Comparison of ENCODE assay signal across 17 cellular contexts in genomic region chr9:124219290-124219605, GRCh38. TPM values are rescaled to one million over a fixed set of nuclear protein-coding genes. Genes with fewer than 3 reads are reported as not detected.
A peak's percentile ranks its signal among the peaks of the same experiment; 100 is the strongest.
DNase-seq lines count a peak whose midpoint lies in the region; ATAC-seq, FAIRE-seq and TF ChIP-seq lines count a peak whose summit lies in the region.
"Had no signal": no experiment of that assay in that cellular context is flagged by ENCODE, and none has a peak within 500 bp of the region (broad histone marks: within the 10 kb centered on the region; RNA-seq: fewer than 3 reads in every experiment).

No MANE protein-coding gene starts in this region.

- H3K9me2 ChIP-seq in HCT116 (ENCODE audit: insufficient read depth), result no peaks in the 10 kb centered on the region

- TF ChIP-seq CTCF in HCT116 (IDR thresholded peaks at IDR 0.05 in 2 of 3, conservative IDR thresholded peaks at IDR 0.05 in 1 of 3; ENCODE audit: borderline replicate concordance in 1 of 3, insufficient read depth in 1 of 3, low read depth in 2 of 3, low read length in 2 of 3) (no peak), lower lobe of right lung (IDR thresholded peaks at IDR 0.05) (no peak)

- peaks cover 15 to 30% of the 10 kb centered on the region in 2 experiments for H3K4me1 ChIP-seq in HCT116 (ENCODE audit: control insufficient read depth in 1 of 2, insufficient read depth in 2 of 2, low read length in 2 of 2)
- peaks cover 92% of the 10 kb centered on the region for H3K4me1 ChIP-seq in lower lobe of right lung

- no peaks in the 10 kb centered on the region for H3K79me2 ChIP-seq in HCT116 (ENCODE audit: insufficient read depth, low read length)

- H3K27me3 ChIP-seq in HCT116 (ENCODE audit: insufficient read depth, low read length), result no peaks in the 10 kb centered on the region
- H3K27me3 ChIP-seq in lower lobe of right lung (ENCODE audit: low read depth), result no peaks in the 10 kb centered on the region
- H3K27me3 ChIP-seq: pancreas, SJSA1, thyroid gland had no signal

- CTCF ChIA-PET in HCT116 (lab: Charles Lee), result no interaction called here

- POLR2A ChIA-PET in HCT116 (lab: Charles Lee), result no interaction called here

- intact Hi-C loops in HCT116 (cut with micrococcal nuclease) (no loop called here), lower lobe of right lung (cut with DNase I) (no loop called here)

- H2AFZ ChIP-seq in HCT116 (ENCODE audit: low read depth, low read length, poor library complexity, severe bottlenecking), result peak overlapping the region; percentile 46

- no peak overlapping the region for H3K9ac ChIP-seq in HCT116 (ENCODE audit: low read length)

- no peaks in the 10 kb centered on the region for H3K36me3 ChIP-seq in HCT116 (ENCODE audit: control insufficient read depth in 1 of 2, insufficient read depth in 2 of 2, low read length in 2 of 2)
- H3K36me3 ChIP-seq in lower lobe of right lung, result no peaks in the 10 kb centered on the region
- H3K36me3 ChIP-seq: pancreas, SJSA1, thyroid gland had no signal

- H3K27ac ChIP-seq in HCT116 (ENCODE audit: low read depth, low read length), result no peak overlapping the region
- H3K27ac ChIP-seq in lower lobe of right lung, result peak overlapping the region; percentile 28
- H3K27ac ChIP-seq: SJSA1, thyroid gland had no signal

- ATAC-seq in HCT116 (no peak), lower lobe of right lung (no peak), GM18520 (IDR thresholded peaks at IDR 0.05; ENCODE audit: unreplicated experiment) (no peak), GM21528 (IDR thresholded peaks at IDR 0.05; ENCODE audit: low FRiP score, unreplicated experiment) (no peak)

- no peak for TF ChIP-seq RAD21 in HCT116 (IDR thresholded peaks at IDR 0.05; ENCODE audit: low read depth)

- H3K4me2 ChIP-seq in HCT116 (ENCODE audit: low read length), result peak overlapping the region; percentile 65

- no peak for TF ChIP-seq POLR2A in HCT116 (IDR thresholded peaks at IDR 0.05; ENCODE audit: borderline replicate concordance, extremely low read depth, insufficient read depth, insufficient read length)

- RAD21 ChIA-PET in HCT116 (lab: Charles Lee; ENCODE audit: low non-redundant PET in 1 of 2, low total read pairs in 2 of 2, uncharacterized antibody in 2 of 2, unreplicated experiment in 2 of 2), result no interaction called here

- FAIRE-seq in GM19239 (lab: Jason Lieb, UNC), result no peak
- FAIRE-seq: endometrium, pancreas had no signal

- H3K4me3 ChIP-seq in HCT116 (replicated peaks in 1 of 2; ENCODE audit: low read depth in 1 of 2, low read length in 2 of 2) (no peak overlapping the region), lower lobe of right lung (no peak overlapping the region)
- H3K4me3 ChIP-seq: pancreas, SJSA1, thyroid gland had no signal

- H3K9me3 ChIP-seq in HCT116 (ENCODE audit: control insufficient read depth in 1 of 2, insufficient read depth in 1 of 2, low read depth in 1 of 2, low read length in 2 of 2) (no peaks in the 10 kb centered on the region), lower lobe of right lung (no peaks in the 10 kb centered on the region)
- H3K9me3 ChIP-seq: pancreas, SJSA1, thyroid gland had no signal

- DNase-seq in CD1c-positive myeloid dendritic cell (ENCODE audit: extremely low spot score) (peak; percentile 72), HCT116 (ENCODE audit: low read depth, low spot score) (no peak), RPMI8226 (peak; percentile 46), lower lobe of right lung (no peak), GM19239 (ENCODE audit: insufficient read length, low spot score) (no peak)
- DNase-seq: activated CD4-positive, alpha-beta T cell treated with anti-CD3 and anti-CD28 coated beads, Interleukin-2, amount 10 ng/mL, durations not matched to agents 7 days and 5 days; DMS79 treated with DMSO at 0.1 percent for 48 hours; NCI-H1694 treated with DMSO at 0.1 percent for 48 hours; NCI-H345; stimulated activated CD4-positive, alpha-beta T cell treated with anti-CD3 and anti-CD28 coated beads, Interleukin-4, amount 100 ng/mL, for 4 hours; T-helper 9 cell had no signal

- BruUV-seq in HCT116 (replicated peaks; lab: Mats Ljungman, UMichigan), result no TSS peak

- H4K20me1 ChIP-seq in HCT116 (ENCODE audit: insufficient read depth), result no peaks in the 10 kb centered on the region

TF ChIP-seq in HCT116, 20 proteins besides CTCF, POLR2A, EP300 and RAD21:
- no peak for TF ChIP-seq ATF3 (IDR thresholded peaks at IDR 0.05)
- no peak for TF ChIP-seq JUND (IDR thresholded peaks at IDR 0.05)
- no peak for TF ChIP-seq CEBPB (IDR thresholded peaks at IDR 0.05; ENCODE audit: low read depth)
- no peak for TF ChIP-seq MAX (IDR thresholded peaks at IDR 0.05)
- TF ChIP-seq SRF (IDR thresholded peaks at IDR 0.05; ENCODE audit: low read depth), result no peak
- TF ChIP-seq ELF1 (IDR thresholded peaks at IDR 0.05; ENCODE audit: borderline replicate concordance, low read depth), result no peak
- no peak for TF ChIP-seq TCF7L2 (IDR thresholded peaks at IDR 0.05; ENCODE audit: borderline replicate concordance, extremely low read depth, insufficient read depth, insufficient read length)

RNA-seq across cellular contexts. Expression of gene NEK6, which starts 38.5 kb away (rescaled TPM):
- total RNA-seq in HCT116 (2021; ENCODE audit: unreplicated experiment) (40.8 TPM), lower lobe of right lung (125 TPM)
- polyA plus RNA-seq in HCT116 (2012), result 55.8 and 65.2 TPM in 2 replicates

Comparison
In these comparisons a context has a peak if more than half of its experiments do, and no peak if none do; other contexts are left out.
1. DNase-seq: peak in CD1c-positive myeloid dendritic cell (single experiment) and RPMI8226 (single experiment); none in HCT116 (single experiment), lower lobe of right lung (single experiment) and GM19239 (single experiment).